1 cellular context compared by ENCODE assay signal in genomic region chr20:37364013-37364926, GRCh38.
TF ChIP-seq lines count a peak whose summit lies in the region.

No MANE protein-coding gene starts in this region.

TF ChIP-seq in GM12878, 131 proteins besides CTCF, POLR2A, EP300 and RAD21 (continued from another document):
- TF ChIP-seq E2F4 (IDR thresholded peaks at IDR 0.05; ENCODE audit: low read depth, low read length) (no peak), ATF7 (IDR thresholded peaks at IDR 0.05; ENCODE audit: low read depth) (no peak), NFIC (IDR thresholded peaks at IDR 0.05; ENCODE audit: low read depth, low read length) (no peak), ZNF384 (IDR thresholded peaks at IDR 0.05; ENCODE audit: borderline replicate concordance, low read depth, low read length) (no peak), NR2C1 (IDR thresholded peaks at IDR 0.05) (no peak), NFXL1 (IDR thresholded peaks at IDR 0.05; ENCODE audit: borderline replicate concordance) (no peak), MEF2B (IDR thresholded peaks at IDR 0.05; ENCODE audit: partially characterized antibody, poor library complexity, severe bottlenecking) (no peak)
